ENCODE assay signal across 11 cellular contexts in genomic region chr6:31940256-31940664, GRCh38. TPM values are rescaled to one million over a fixed set of nuclear protein-coding genes. Genes with fewer than 3 reads are reported as not detected.
A peak's percentile ranks its signal among the peaks of the same experiment; 100 is the strongest.
DNase-seq lines count a peak whose midpoint lies in the region; ATAC-seq and TF ChIP-seq lines count a peak whose summit lies in the region.
"Had no signal": no experiment of that assay in that cellular context is flagged by ENCODE, and none has a peak within 500 bp of the region (broad histone marks: within the 10 kb centered on the region; RNA-seq: fewer than 3 reads in every experiment).

No MANE protein-coding gene starts in this region.

- H3K9ac ChIP-seq in PC-3 (ENCODE audit: low read length): no peak overlapping the region

- no peaks in the 10 kb centered on the region for H4K20me1 ChIP-seq in PC-3 (ENCODE audit: low read length)

- intact Hi-C loops in PC-3 (cut with micrococcal nuclease): no loop called here

- peaks cover 12% of the 10 kb centered on the region for H3K4me1 ChIP-seq in PC-3 (ENCODE audit: insufficient read depth, low read length)

- no peaks in the 10 kb centered on the region for H3K9me2 ChIP-seq in PC-3 (replicated peaks; ENCODE audit: low read length)

- BruUV-seq in PC-3 (replicated peaks; lab: Mats Ljungman, UMichigan): no TSS peak

- H3F3A ChIP-seq in PC-3 (ENCODE audit: low read length, unreplicated experiment): no peaks in the 10 kb centered on the region

- ATAC-seq in PC-3 (0 out of 2 replicates have a peak, but pooled peaks have one; percentile 24), GM21786 (IDR thresholded peaks at IDR 0.05; ENCODE audit: unreplicated experiment) (no peak)
- ATAC-seq: effector memory CD8-positive, alpha-beta T cell; natural killer cell treated with Interleukin-12 subunit alpha and Interleukin-12 subunit beta and Interleukin-15 and Interleukin-18, amount 100 ng/mL, for 72 hours had no signal

- H3K4me2 ChIP-seq in PC-3 (ENCODE audit: low read length): no peak overlapping the region

- H3K36me3 ChIP-seq in PC-3 (ENCODE audit: low read depth, low read length) (no peaks in the 10 kb centered on the region), kidney epithelial cell (ENCODE audit: control insufficient read depth, insufficient read depth, low read length) (no peaks in the 10 kb centered on the region)

- no peaks in the 10 kb centered on the region for H3K9me3 ChIP-seq in PC-3 (ENCODE audit: low read length)

- POLR2A ChIA-PET in PC-3 (lab: Charles Lee; ENCODE audit: unreplicated experiment): no interaction called here

- no peaks in the 10 kb centered on the region for H3K79me2 ChIP-seq in PC-3 (ENCODE audit: low read length)

- TF ChIP-seq CTCF in PC-3 (conservative IDR thresholded peaks at IDR 0.05; ENCODE audit: low read depth, low read length): no peak
- TF ChIP-seq CTCF in kidney epithelial cell (IDR thresholded peaks at IDR 0.05; ENCODE audit: insufficient read depth, low read length, poor library complexity, severe bottlenecking): no peak

- H3K27ac ChIP-seq in PC-3 (ENCODE audit: low read length): no peak overlapping the region

- no peak overlapping the region for H2AFZ ChIP-seq in PC-3 (ENCODE audit: low read length)

- no peak overlapping the region for H3K4me3 ChIP-seq in PC-3 (ENCODE audit: low read length)
- H3K4me3 ChIP-seq in kidney epithelial cell (ENCODE audit: low read depth, low read length): no peak overlapping the region

- H3K27me3 ChIP-seq in PC-3 (ENCODE audit: low read length): no peaks in the 10 kb centered on the region
- peaks cover 11% of the 10 kb centered on the region for H3K27me3 ChIP-seq in kidney epithelial cell (ENCODE audit: control insufficient read depth, insufficient read depth, low read length)

- DNase-seq in EH (ENCODE audit: low read depth) (peak; percentile 78), PC-3 (peak; percentile 43), kidney epithelial cell (ENCODE audit: low read depth) (peak; percentile 12), NCI-H82 treated with DMSO at 0.1 percent for 48 hours (lab: John Stamatoyannopoulos, UW; ENCODE audit: unreplicated experiment) (no peak), NCI-H1048 (lab: John Stamatoyannopoulos, UW) (no peak)
- DNase-seq: activated CD4-positive, alpha-beta T cell treated with anti-CD3 and anti-CD28 coated beads, Interleukin-2, amount 50 U/mL, for 48 hours; DMS79 treated with DMSO at 0.1 percent for 48 hours; effector memory CD8-positive, alpha-beta T cell; stimulated activated naive CD4-positive, alpha-beta T cell treated with Interleukin-2 at 50 U/mL for 16 hours had no signal

- CTCF ChIA-PET in PC-3 (lab: Charles Lee): no interaction called here

RNA-seq across cellular contexts. Expression of gene CFB, which starts 5.6 kb away (rescaled TPM):
- total RNA-seq in PC-3 (2014; rRNA removed) (0.86 TPM in 1 of 2 replicates, not detected in the other), kidney epithelial cell (1.9 and 13.8 TPM in 2 replicates)

RNA-seq across cellular contexts. Expression of gene C2, which starts 12.7 kb away (rescaled TPM):
- total RNA-seq in PC-3 (2014; rRNA removed): 1.1 TPM in 1 of 2 replicates, not detected in the other
- total RNA-seq in kidney epithelial cell: 0.07 and 0.63 TPM in 2 replicates

RNA-seq across cellular contexts. Expression of gene NELFE, which starts 18.5 kb away (rescaled TPM):
- total RNA-seq in PC-3 (2014; rRNA removed) (132 and 142 TPM in 2 replicates), kidney epithelial cell (123 and 140 TPM in 2 replicates)

RNA-seq across cellular contexts. Expression of gene SKIC2, which starts 18.7 kb away (rescaled TPM):
- 81.9 and 95.0 TPM in 2 replicates for total RNA-seq in PC-3 (2014; rRNA removed)
- total RNA-seq in kidney epithelial cell: 43.3 and 49.1 TPM in 2 replicates

RNA-seq across cellular contexts. Expression of gene DXO, which starts 31.7 kb away (rescaled TPM):
- total RNA-seq in PC-3 (2014; rRNA removed) (27.1 and 32.4 TPM in 2 replicates), kidney epithelial cell (28.1 and 30.6 TPM in 2 replicates)

Comparison
In these comparisons a context has a peak if more than half of its experiments do, and no peak if none do; other contexts are left out.
1. DNase-seq: peak in EH (single experiment), PC-3 (single experiment) and kidney epithelial cell (single experiment); none in NCI-H82 treated with DMSO at 0.1 percent for 48 hours (single experiment) and NCI-H1048 (single experiment).